ENCODE assay signal across 1 cellular context in the genomic region with DNA sequence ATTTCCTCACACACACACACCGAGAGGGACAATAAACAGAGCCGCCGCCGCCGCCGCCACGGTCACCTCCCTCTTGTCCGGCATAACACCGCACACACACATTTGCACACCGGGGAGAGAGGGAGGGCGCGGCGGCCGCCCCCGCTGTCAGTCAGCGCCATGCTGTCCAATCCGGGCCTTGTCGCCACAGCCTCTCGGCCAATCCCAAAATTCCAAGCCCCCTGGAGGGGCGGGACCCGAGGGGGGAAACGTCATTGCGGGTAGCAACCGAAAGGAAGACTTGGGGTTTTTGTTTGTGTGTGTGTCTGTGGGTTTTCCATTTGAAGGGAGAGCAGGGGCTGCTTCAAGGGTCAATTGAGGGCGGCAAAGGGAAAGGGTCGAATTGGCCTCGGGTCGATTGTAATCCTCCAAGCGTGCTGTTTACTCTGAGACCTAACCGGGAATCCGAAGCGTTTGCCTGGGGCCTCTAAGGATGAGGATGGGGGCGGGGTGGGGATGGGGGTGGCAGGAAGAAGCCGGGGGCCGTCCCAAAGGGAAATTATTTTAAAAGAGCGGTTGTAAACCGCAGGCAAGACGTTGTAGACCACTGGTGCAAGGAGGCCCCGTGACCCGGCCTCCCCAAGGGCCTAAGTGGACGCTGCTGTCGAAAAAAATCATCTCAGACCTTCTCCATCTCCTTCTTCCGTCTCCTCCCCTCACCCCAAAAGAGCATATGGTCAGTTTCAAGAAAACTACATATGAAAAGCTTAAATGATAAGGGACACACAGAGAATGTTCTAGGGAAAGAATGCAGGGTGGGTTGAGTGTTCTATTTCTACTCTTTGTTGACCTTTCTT.
TF ChIP-seq lines count a peak whose summit lies in the region.

A gene with protein sequence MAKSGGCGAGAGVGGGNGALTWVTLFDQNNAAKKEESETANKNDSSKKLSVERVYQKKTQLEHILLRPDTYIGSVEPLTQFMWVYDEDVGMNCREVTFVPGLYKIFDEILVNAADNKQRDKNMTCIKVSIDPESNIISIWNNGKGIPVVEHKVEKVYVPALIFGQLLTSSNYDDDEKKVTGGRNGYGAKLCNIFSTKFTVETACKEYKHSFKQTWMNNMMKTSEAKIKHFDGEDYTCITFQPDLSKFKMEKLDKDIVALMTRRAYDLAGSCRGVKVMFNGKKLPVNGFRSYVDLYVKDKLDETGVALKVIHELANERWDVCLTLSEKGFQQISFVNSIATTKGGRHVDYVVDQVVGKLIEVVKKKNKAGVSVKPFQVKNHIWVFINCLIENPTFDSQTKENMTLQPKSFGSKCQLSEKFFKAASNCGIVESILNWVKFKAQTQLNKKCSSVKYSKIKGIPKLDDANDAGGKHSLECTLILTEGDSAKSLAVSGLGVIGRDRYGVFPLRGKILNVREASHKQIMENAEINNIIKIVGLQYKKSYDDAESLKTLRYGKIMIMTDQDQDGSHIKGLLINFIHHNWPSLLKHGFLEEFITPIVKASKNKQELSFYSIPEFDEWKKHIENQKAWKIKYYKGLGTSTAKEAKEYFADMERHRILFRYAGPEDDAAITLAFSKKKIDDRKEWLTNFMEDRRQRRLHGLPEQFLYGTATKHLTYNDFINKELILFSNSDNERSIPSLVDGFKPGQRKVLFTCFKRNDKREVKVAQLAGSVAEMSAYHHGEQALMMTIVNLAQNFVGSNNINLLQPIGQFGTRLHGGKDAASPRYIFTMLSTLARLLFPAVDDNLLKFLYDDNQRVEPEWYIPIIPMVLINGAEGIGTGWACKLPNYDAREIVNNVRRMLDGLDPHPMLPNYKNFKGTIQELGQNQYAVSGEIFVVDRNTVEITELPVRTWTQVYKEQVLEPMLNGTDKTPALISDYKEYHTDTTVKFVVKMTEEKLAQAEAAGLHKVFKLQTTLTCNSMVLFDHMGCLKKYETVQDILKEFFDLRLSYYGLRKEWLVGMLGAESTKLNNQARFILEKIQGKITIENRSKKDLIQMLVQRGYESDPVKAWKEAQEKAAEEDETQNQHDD (N-terminal part only) (minus strand): TSS at position 98 of the 836 bp plus-strand sequence. CDS start 610 bp downstream, outside the sequence.

TF ChIP-seq in HepG2, 621 proteins besides CTCF, POLR2A, EP300 and RAD21 (continued from another document and continues in another):
- no peak for TF ChIP-seq ZFP41 (CRISPR knock-in tag; IDR thresholded peaks at IDR 0.05; ENCODE audit: borderline replicate concordance)
- TF ChIP-seq, protein P1, sequence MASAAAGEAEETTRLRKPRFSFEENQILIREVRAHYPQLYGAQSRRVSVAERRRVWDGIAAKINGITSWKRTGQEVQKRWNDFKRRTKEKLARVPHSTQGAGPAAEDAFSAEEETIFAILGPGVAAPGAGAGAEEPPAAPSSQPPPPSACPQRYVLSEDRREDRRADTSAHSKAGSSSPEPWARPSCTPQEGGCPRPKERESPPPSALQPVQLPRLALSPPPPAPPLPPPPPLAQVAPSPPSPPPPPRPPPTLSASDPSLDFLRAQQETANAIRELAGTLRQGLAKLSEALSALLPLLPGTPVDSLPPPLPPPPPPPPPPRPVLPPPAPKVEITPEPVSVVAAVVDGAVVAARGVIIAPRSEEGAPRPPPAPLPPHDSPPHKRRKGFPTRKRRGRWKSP (CRISPR knock-in tag; IDR thresholded peaks at IDR 0.05): no peak
- TF ChIP-seq BRCA1 (CRISPR knock-in tag; IDR thresholded peaks at IDR 0.05): 0 out of 2 replicates have a peak, but pooled peaks have one; percentile 58
- TF ChIP-seq, protein P2, sequence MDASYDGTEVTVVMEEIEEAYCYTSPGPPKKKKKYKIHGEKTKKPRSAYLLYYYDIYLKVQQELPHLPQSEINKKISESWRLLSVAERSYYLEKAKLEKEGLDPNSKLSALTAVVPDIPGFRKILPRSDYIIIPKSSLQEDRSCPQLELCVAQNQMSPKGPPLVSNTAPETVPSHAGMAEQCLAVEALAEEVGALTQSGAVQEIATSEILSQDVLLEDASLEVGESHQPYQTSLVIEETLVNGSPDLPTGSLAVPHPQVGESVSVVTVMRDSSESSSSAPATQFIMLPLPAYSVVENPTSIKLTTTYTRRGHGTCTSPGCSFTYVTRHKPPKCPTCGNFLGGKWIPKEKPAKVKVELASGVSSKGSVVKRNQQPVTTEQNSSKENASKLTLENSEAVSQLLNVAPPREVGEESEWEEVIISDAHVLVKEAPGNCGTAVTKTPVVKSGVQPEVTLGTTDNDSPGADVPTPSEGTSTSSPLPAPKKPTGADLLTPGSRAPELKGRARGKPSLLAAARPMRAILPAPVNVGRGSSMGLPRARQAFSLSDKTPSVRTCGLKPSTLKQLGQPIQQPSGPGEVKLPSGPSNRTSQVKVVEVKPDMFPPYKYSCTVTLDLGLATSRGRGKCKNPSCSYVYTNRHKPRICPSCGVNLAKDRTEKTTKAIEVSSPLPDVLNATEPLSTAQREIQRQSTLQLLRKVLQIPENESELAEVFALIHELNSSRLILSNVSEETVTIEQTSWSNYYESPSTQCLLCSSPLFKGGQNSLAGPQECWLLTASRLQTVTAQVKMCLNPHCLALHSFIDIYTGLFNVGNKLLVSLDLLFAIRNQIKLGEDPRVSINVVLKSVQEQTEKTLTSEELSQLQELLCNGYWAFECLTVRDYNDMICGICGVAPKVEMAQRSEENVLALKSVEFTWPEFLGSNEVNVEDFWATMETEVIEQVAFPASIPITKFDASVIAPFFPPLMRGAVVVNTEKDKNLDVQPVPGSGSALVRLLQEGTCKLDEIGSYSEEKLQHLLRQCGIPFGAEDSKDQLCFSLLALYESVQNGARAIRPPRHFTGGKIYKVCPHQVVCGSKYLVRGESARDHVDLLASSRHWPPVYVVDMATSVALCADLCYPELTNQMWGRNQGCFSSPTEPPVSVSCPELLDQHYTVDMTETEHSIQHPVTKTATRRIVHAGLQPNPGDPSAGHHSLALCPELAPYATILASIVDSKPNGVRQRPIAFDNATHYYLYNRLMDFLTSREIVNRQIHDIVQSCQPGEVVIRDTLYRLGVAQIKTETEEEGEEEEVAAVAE (CRISPR knock-in tag; IDR thresholded peaks at IDR 0.05; ENCODE audit: borderline replicate concordance): 0 out of 2 replicates have a peak, but pooled peaks have one; percentile 19
- TF ChIP-seq JUNB (CRISPR knock-in tag; IDR thresholded peaks at IDR 0.05; ENCODE audit: borderline replicate concordance): 0 out of 2 replicates have a peak, but pooled peaks have one; percentile 31
- TF ChIP-seq ZNF724P (CRISPR knock-in tag; IDR thresholded peaks at IDR 0.05; ENCODE audit: borderline replicate concordance): no peak
- TF ChIP-seq, protein P3, sequence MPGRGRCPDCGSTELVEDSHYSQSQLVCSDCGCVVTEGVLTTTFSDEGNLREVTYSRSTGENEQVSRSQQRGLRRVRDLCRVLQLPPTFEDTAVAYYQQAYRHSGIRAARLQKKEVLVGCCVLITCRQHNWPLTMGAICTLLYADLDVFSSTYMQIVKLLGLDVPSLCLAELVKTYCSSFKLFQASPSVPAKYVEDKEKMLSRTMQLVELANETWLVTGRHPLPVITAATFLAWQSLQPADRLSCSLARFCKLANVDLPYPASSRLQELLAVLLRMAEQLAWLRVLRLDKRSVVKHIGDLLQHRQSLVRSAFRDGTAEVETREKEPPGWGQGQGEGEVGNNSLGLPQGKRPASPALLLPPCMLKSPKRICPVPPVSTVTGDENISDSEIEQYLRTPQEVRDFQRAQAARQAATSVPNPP (CRISPR knock-in tag; IDR thresholded peaks at IDR 0.05): peak; percentile 38; the same call in 1 of the 2 replicates
- 0 out of 2 replicates have a peak, but pooled peaks have one; percentile 20 for TF ChIP-seq CHCHD3 (CRISPR knock-in tag; IDR thresholded peaks at IDR 0.05)
- TF ChIP-seq ZBTB34 (CRISPR knock-in tag; IDR thresholded peaks at IDR 0.05): 0 out of 2 replicates have a peak, but pooled peaks have one; percentile 36
- TF ChIP-seq ZNF281 (CRISPR knock-in tag; IDR thresholded peaks at IDR 0.05; ENCODE audit: borderline replicate concordance): no peak
- no peak for TF ChIP-seq ZNF703 (CRISPR knock-in tag; IDR thresholded peaks at IDR 0.05; ENCODE audit: borderline replicate concordance)
- TF ChIP-seq ZNF430 (CRISPR knock-in tag; IDR thresholded peaks at IDR 0.05): no peak
- TF ChIP-seq TRIM22 (IDR thresholded peaks at IDR 0.05): no peak
- no peak for TF ChIP-seq TSC22D2 (CRISPR knock-in tag; IDR thresholded peaks at IDR 0.05; ENCODE audit: borderline replicate concordance)
- peak; percentile 80 for TF ChIP-seq KMT2B (CRISPR knock-in tag; IDR thresholded peaks at IDR 0.05)
- TF ChIP-seq ZNF33B (CRISPR knock-in tag; IDR thresholded peaks at IDR 0.05): no peak
- TF ChIP-seq, protein P4, sequence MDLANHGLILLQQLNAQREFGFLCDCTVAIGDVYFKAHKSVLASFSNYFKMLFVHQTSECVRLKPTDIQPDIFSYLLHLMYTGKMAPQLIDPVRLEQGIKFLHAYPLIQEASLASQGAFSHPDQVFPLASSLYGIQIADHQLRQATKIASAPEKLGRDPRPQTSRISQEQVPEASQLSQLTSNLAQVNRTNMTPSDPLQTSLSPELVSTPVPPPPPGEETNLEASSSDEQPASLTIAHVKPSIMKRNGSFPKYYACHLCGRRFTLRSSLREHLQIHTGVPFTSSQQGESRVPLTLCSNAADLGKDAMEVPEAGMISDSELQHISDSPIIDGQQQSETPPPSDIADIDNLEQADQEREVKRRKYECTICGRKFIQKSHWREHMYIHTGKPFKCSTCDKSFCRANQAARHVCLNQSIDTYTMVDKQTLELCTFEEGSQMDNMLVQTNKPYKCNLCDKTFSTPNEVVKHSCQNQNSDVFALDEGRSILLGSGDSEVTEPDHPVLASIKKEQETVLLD (CRISPR knock-in tag; IDR thresholded peaks at IDR 0.05; ENCODE audit: low read depth): no peak
- TF ChIP-seq, protein P5, sequence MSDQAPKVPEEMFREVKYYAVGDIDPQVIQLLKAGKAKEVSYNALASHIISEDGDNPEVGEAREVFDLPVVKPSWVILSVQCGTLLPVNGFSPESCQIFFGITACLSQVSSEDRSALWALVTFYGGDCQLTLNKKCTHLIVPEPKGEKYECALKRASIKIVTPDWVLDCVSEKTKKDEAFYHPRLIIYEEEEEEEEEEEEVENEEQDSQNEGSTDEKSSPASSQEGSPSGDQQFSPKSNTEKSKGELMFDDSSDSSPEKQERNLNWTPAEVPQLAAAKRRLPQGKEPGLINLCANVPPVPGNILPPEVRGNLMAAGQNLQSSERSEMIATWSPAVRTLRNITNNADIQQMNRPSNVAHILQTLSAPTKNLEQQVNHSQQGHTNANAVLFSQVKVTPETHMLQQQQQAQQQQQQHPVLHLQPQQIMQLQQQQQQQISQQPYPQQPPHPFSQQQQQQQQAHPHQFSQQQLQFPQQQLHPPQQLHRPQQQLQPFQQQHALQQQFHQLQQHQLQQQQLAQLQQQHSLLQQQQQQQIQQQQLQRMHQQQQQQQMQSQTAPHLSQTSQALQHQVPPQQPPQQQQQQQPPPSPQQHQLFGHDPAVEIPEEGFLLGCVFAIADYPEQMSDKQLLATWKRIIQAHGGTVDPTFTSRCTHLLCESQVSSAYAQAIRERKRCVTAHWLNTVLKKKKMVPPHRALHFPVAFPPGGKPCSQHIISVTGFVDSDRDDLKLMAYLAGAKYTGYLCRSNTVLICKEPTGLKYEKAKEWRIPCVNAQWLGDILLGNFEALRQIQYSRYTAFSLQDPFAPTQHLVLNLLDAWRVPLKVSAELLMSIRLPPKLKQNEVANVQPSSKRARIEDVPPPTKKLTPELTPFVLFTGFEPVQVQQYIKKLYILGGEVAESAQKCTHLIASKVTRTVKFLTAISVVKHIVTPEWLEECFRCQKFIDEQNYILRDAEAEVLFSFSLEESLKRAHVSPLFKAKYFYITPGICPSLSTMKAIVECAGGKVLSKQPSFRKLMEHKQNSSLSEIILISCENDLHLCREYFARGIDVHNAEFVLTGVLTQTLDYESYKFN (CRISPR knock-in tag; conservative IDR thresholded peaks at IDR 0.05): 0 out of 2 replicates have a peak, but pooled peaks have one; percentile 11
- TF ChIP-seq ZNF513 (CRISPR knock-in tag; conservative IDR thresholded peaks at IDR 0.05): no peak
- TF ChIP-seq ZNF232 (CRISPR knock-in tag; IDR thresholded peaks at IDR 0.05; ENCODE audit: borderline replicate concordance): no peak
